In the genomic region with DNA sequence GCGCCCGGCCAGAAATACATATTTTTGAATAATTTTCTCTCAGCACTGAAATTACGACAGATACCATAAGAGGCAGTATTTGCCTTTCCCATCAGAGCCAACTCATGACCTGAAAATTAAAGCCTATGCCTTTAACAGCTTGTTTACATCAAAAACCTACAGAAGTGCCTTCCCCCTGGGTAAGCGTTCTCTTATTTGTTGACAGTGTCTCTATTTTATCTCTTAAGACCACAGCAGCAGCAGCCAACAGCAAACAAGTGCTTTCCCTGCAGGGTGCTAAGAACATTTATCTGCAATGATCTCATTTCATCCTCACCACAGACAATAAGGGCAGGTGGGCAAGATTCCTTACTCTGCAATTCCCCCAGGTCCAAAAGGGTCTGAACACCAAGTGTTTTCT, we compare ENCODE assay signal across 14 cellular contexts. TPM values are rescaled to one million over a fixed set of nuclear protein-coding genes. Genes with fewer than 3 reads are reported as not detected.
A peak's percentile ranks its signal among the peaks of the same experiment; 100 is the strongest.
DNase-seq lines count a peak whose midpoint lies in the region; ATAC-seq and TF ChIP-seq lines count a peak whose summit lies in the region.
"Had no signal": no experiment of that assay in that cellular context is flagged by ENCODE, and none has a peak within 500 bp of the region (broad histone marks: within the 10 kb centered on the region; RNA-seq: fewer than 3 reads in every experiment).

No MANE protein-coding gene starts in this region.

- no peak overlapping the region for H3K56ac ChIP-seq in mesendoderm (ENCODE audit: low read length)

- H3K36me3 ChIP-seq in heart left ventricle (peaks cover 0 to 55% (median 38%) of the 10 kb centered on the region in 9 donors), mesendoderm (ENCODE audit: control insufficient read depth, insufficient read depth, low read length) (peaks cover 4% of the 10 kb centered on the region), tibial artery (peaks cover 0 to 17% (median 11%) of the 10 kb centered on the region in 3 donors)

- H3K4me1 ChIP-seq in right cardiac atrium (ENCODE audit: control insufficient read depth, insufficient read depth, low read length): peaks cover 18% of the 10 kb centered on the region
- peaks cover 11 to 87% (median 67%) of the 10 kb centered on the region in 12 donors for H3K4me1 ChIP-seq in heart left ventricle
- peaks cover 3% of the 10 kb centered on the region for H3K4me1 ChIP-seq in mesendoderm (ENCODE audit: control insufficient read depth, low read depth, low read length)
- H3K4me1 ChIP-seq in tibial artery: peaks cover 0 to 98% (median 52%) of the 10 kb centered on the region in 4 donors

- H3K4me2 ChIP-seq in mesendoderm (ENCODE audit: low read length): no peak overlapping the region

- POLR2A ChIA-PET in RWPE1 (lab: Yijun Ruan, JAX; ENCODE audit: low non-redundant PET): no interaction called here

- H2BK15ac ChIP-seq in mesendoderm (replicated peaks; ENCODE audit: low read depth): no peak overlapping the region

- no peaks in the 10 kb centered on the region for H3K27me3 ChIP-seq in right cardiac atrium (ENCODE audit: control insufficient read depth, insufficient read depth)
- H3K27me3 ChIP-seq in heart left ventricle: no peaks in the 10 kb centered on the region
- no peaks in the 10 kb centered on the region for H3K27me3 ChIP-seq in mesendoderm (ENCODE audit: insufficient read depth, low read length, poor library complexity)
- no peaks in the 10 kb centered on the region for H3K27me3 ChIP-seq in tibial artery
- H3K27me3 ChIP-seq: heart right ventricle had no signal

- no peak for TF ChIP-seq POLR2A in heart left ventricle (IDR thresholded peaks at IDR 0.05)

- H3K4me3 ChIP-seq in right cardiac atrium (ENCODE audit: low read length) (no peak overlapping the region), heart left ventricle (no peak overlapping the region), mesendoderm (ENCODE audit: low read length) (no peak overlapping the region), tibial artery (no peak overlapping the region)
- H3K4me3 ChIP-seq: HAP-1, heart right ventricle had no signal

- no peak overlapping the region for H4K5ac ChIP-seq in mesendoderm (ENCODE audit: low read length)

- H3K4ac ChIP-seq in mesendoderm (ENCODE audit: low read depth, low read length): no peak overlapping the region

- H4K8ac ChIP-seq in mesendoderm (ENCODE audit: low read depth, low read length): no peak overlapping the region

- peak overlapping the region; percentile 31 for H3K27ac ChIP-seq in right cardiac atrium (ENCODE audit: low read length)
- peak overlapping the region in 2 of 12 donors; percentile 23 to 45 for H3K27ac ChIP-seq in heart left ventricle
- H3K27ac ChIP-seq in VCaP: peak overlapping the region; percentile 40
- no peak overlapping the region for H3K27ac ChIP-seq in mesendoderm (ENCODE audit: low read depth, low read length)
- peak overlapping the region; percentile 8 to 51 for H3K27ac ChIP-seq in tibial artery
- no peak overlapping the region for H3K27ac ChIP-seq in RWPE1

- H2AK5ac ChIP-seq in mesendoderm (ENCODE audit: low read length): no peak overlapping the region

- no peak overlapping the region for H2BK5ac ChIP-seq in mesendoderm (ENCODE audit: low read length)

- H3K79me1 ChIP-seq in mesendoderm (ENCODE audit: low read length): peaks cover 18% of the 10 kb centered on the region

- CTCF ChIA-PET in RWPE1 (lab: Yijun Ruan, JAX): no interaction called here

- H3K79me2 ChIP-seq in mesendoderm (ENCODE audit: control insufficient read depth, insufficient read depth, low read length): peaks cover 81% of the 10 kb centered on the region

- no peak overlapping the region for H3K18ac ChIP-seq in mesendoderm (ENCODE audit: low read length)

- no peak overlapping the region for H2BK120ac ChIP-seq in mesendoderm (ENCODE audit: low read depth, low read length)

- ATAC-seq in right cardiac atrium: no peak
- ATAC-seq in heart left ventricle: no peak
- ATAC-seq: heart right ventricle, left ventricle myocardium superior had no signal

- WGBS in right cardiac atrium: 69% methylated on average over 4 of the region's 4 CpGs
- 65 to 79% (median 69%) methylated on average over 4 of the region's 4 CpGs for WGBS in heart left ventricle, 4 donors
- no CpG with 5 or more reads among the region's 4 CpGs for WGBS in mesendoderm (ENCODE audit: extremely low coverage, insufficient coverage, low lambda C conversion rate)

- DNase-seq in right cardiac atrium (no peak), heart left ventricle (no peak), mesendoderm (peak; percentile 29), tibial artery (peak in 1 of 2 donors; percentile 21), RWPE1 (ENCODE audit: low spot score) (no peak), NCI-H2196 (lab: John Stamatoyannopoulos, UW; ENCODE audit: unreplicated experiment) (no peak), kidney tubule cell (ENCODE audit: low spot score) (no peak)
- DNase-seq: heart right ventricle; left ventricle myocardium superior; MV-4-11; NK-92 treated with Interleukin-12 subunit alpha and Interleukin-12 subunit beta, amount 100 ng/mL, for 24 hours; stimulated activated CD4-positive, alpha-beta T cell treated with anti-CD3 and anti-CD28 coated beads, Interleukin-4, amount 100 ng/mL, for 4 hours had no signal

- no peak overlapping the region for H3K9ac ChIP-seq in mesendoderm (ENCODE audit: low read length)

- intact Hi-C loops in right cardiac atrium (cut with DNase I) (no loop called here), heart left ventricle (cut with DNase I) (loop anchor here in 2 of 10 donors (10.0 kb wide), 2 partner anchors 148 to 238 kb away; no protein-coding TSS in a partner anchor), tibial artery (cut with DNase I; ENCODE audit: low total_unique reads) (no loop called here)

- H3K23ac ChIP-seq in mesendoderm (ENCODE audit: low read length): no peak overlapping the region

- no peaks in the 10 kb centered on the region for H3K9me3 ChIP-seq in right cardiac atrium (ENCODE audit: control insufficient read depth, low read length)
- no peaks in the 10 kb centered on the region for H3K9me3 ChIP-seq in heart left ventricle
- no peaks in the 10 kb centered on the region for H3K9me3 ChIP-seq in tibial artery
- H3K9me3 ChIP-seq: HAP-1, heart right ventricle had no signal

- no peak for TF ChIP-seq CTCF in heart left ventricle (IDR thresholded peaks at IDR 0.05)
- TF ChIP-seq CTCF in VCaP (conservative IDR thresholded peaks at IDR 0.05): no peak
- TF ChIP-seq CTCF in tibial artery (IDR thresholded peaks at IDR 0.05): no peak
- TF ChIP-seq CTCF in RWPE1 (conservative IDR thresholded peaks at IDR 0.05; ENCODE audit: low read depth): no peak

RNA-seq across cellular contexts. Expression of a gene that starts 6.0 kb away (rescaled TPM):
- total RNA-seq in right cardiac atrium (100 to 1,000 TPM in 1 of 4 donors, 10 to 100 TPM in 3; 64.4 to 106 (median 86.1) TPM), heart left ventricle (10 to 100 TPM; 46.5 to 72.2 (median 60.1) TPM)
- polyA plus RNA-seq in right cardiac atrium (66.5 TPM), heart left ventricle (10 to 100 TPM; 43.3 to 67.5 TPM)
- 53.6 TPM for polyA plus RNA-seq in mesendoderm (2013, experiment 1 of 2)
- 52.1 TPM for polyA plus RNA-seq in mesendoderm (2013, experiment 2 of 2)

RNA-seq across cellular contexts. Expression of a gene that starts 33.2 kb away (rescaled TPM):
- total RNA-seq in right cardiac atrium (10 to 100 TPM; 17.1 to 24.9 (median 21.4) TPM), heart left ventricle (10 to 100 TPM; 15.3 to 24.8 (median 18.9) TPM)
- polyA plus RNA-seq in right cardiac atrium (9.3 TPM), heart left ventricle (10 to 100 TPM in 1 of 2 donors, 1 to 10 TPM in 1; 9.6 to 17.5 TPM)
- 27.7 TPM for polyA plus RNA-seq in mesendoderm (2013, experiment 1 of 2)
- polyA plus RNA-seq in mesendoderm (2013, experiment 2 of 2): 27.0 TPM

RNA-seq across cellular contexts. Expression of a gene that starts 36.9 kb away (rescaled TPM):
- 10 to 100 TPM; 28.9 to 36.5 (median 33.3) TPM for total RNA-seq in right cardiac atrium
- 28.0 TPM for polyA plus RNA-seq in right cardiac atrium
- total RNA-seq in heart left ventricle: 10 to 100 TPM; 23.1 to 52.4 (median 25.7) TPM
- polyA plus RNA-seq in heart left ventricle: 10 to 100 TPM; 19.0 to 26.2 TPM
- polyA plus RNA-seq in mesendoderm (2013, experiment 1 of 2): 33.1 TPM
- polyA plus RNA-seq in mesendoderm (2013, experiment 2 of 2): 32.1 TPM

RNA-seq across cellular contexts. Expression of a gene that starts 51.5 kb away (rescaled TPM):
- 1 to 10 TPM in 2 of 4 donors, under 1 TPM in 2; 0.68 to 2.5 (median 1.3) TPM for total RNA-seq in right cardiac atrium
- polyA plus RNA-seq in right cardiac atrium: 0.66 TPM
- total RNA-seq in heart left ventricle: 1 to 10 TPM in 5 of 9 donors, under 1 TPM in 4; 0.42 to 9.1 (median 1.0) TPM
- polyA plus RNA-seq in heart left ventricle: under 1 TPM; 0.60 to 0.99 TPM
- 0.13 TPM for polyA plus RNA-seq in mesendoderm (2013, experiment 1 of 2)
- 0.20 TPM for polyA plus RNA-seq in mesendoderm (2013, experiment 2 of 2)

Comparison
In these comparisons a context has a peak if more than half of its experiments do, and no peak if none do; other contexts are left out.
1. H3K27ac ChIP-seq: peak in right cardiac atrium (single experiment), VCaP (single experiment) and tibial artery (2 of 2); none in mesendoderm (single experiment) and RWPE1 (single experiment).